In the genomic region with DNA sequence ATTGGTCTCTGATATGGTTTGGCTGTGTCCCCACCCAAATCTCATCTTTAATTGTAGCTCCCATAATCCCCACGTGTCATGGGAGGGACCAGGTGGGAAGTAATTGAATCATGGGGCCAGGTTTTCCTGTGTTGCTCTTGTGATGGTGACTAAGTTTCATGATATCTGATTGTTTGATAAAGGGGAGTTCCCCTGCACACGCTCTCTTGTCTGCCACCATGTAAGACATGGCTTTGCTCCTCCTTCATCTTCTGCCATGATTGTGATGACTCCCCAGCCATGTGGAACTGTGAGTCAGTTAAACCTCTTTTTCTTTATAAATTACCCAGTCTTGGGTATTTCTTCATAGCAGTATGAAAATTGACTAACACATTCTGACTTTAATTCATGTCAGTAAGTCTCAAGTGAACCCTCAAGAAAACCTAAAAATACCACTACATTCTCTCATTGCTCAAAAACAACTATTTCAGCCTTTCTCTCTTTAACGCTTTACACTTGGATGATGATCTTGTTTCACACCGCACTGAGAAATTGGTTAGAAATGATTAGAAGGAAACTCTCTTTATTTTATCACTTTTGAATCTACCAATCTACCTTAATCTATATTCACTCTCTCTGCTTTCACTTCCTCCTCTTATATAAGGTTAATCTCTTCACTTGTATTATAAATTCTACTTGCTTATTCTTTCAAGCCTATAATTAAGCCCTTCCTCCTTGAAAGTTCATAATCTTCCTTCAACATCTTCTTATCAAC, we compare ENCODE assay signal across 16 cellular contexts.
"Had no signal": no experiment of that assay in that cellular context is flagged by ENCODE, and none has a peak within 500 bp of the region (broad histone marks: within the 10 kb centered on the region; RNA-seq: fewer than 3 reads in every experiment).

No MANE protein-coding gene starts in this region.

- H3K4me1 Mint-ChIP-seq: activated naive CD4-positive, alpha-beta T cell treated with anti-CD3 and anti-CD28 coated beads, Interleukin-2, amount 10 ng/mL, durations not matched to agents 7 days and 5 days; neural progenitor cell had no signal

- H3K4me3 Mint-ChIP-seq: activated naive CD4-positive, alpha-beta T cell treated with anti-CD3 and anti-CD28 coated beads, Interleukin-2, amount 10 ng/mL, durations not matched to agents 7 days and 5 days; immature natural killer cell; neural progenitor cell had no signal

- H3K36me3 Mint-ChIP-seq: activated naive CD4-positive, alpha-beta T cell treated with anti-CD3 and anti-CD28 coated beads, Interleukin-2, amount 10 ng/mL, durations not matched to agents 7 days and 5 days; neural progenitor cell had no signal

- DNase-seq: activated CD4-positive, alpha-beta T cell treated with anti-CD3 and anti-CD28 coated beads, Interleukin-2, amount 50 U/mL, for 4 hours; activated naive CD4-positive, alpha-beta T cell treated with anti-CD3 and anti-CD28 coated beads, Interleukin-2, amount 10 ng/mL, durations not matched to agents 7 days and 5 days; activated T-cell treated with anti-CD3 and anti-CD28 coated beads for 4 hours; adrenal gland; gastrocnemius medialis; heart left ventricle; immature natural killer cell; midbrain; ovary; stimulated activated CD4-positive, alpha-beta T cell treated with anti-CD3 and anti-CD28 coated beads, Interleukin-12 subunit alpha, Interleukin-12 subunit beta, amount 100 ng/mL, for 4 hours; stimulated activated CD4-positive, alpha-beta T cell treated with anti-CD3 and anti-CD28 coated beads, Interleukin-2, amount 100 ng/mL, for 48 hours; stimulated activated naive CD4-positive, alpha-beta T cell treated with Interleukin-2 at 50 U/mL for 16 hours; T-helper 9 cell; trophoblast cell had no signal

- ATAC-seq: activated CD4-positive, CD25-positive, alpha-beta regulatory T cell treated with anti-CD3 and anti-CD28 coated beads, Interleukin-2, amount 50 U/mL, for 24 hours; gastrocnemius medialis; heart left ventricle had no signal

- H3K27ac Mint-ChIP-seq: activated naive CD4-positive, alpha-beta T cell treated with anti-CD3 and anti-CD28 coated beads, Interleukin-2, amount 10 ng/mL, durations not matched to agents 7 days and 5 days; immature natural killer cell; neural progenitor cell had no signal
